ENCODE assay signal across 36 cellular contexts in the genomic region with DNA sequence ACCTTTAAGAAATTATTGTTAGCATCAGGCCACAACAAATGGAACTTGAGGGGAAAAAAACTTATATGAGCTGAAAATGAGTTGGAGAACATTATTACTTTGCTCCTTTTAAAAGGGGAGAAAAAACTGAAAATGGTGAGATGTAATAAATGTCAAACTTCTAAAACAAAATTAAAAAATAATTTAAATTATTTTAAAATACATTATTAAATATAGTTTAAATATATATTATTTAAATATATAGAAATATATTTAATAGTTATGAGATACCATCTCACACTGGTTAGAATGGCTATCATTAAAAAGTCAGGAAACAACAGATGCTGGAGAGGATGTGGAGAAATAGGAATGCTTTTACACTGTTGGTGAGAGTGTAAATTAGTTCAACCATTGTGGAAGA.
"Had no signal": no experiment of that assay in that cellular context is flagged by ENCODE, and none has a peak within 500 bp of the region (broad histone marks: within the 10 kb centered on the region; RNA-seq: fewer than 3 reads in every experiment).

No MANE protein-coding gene starts in this region.

- H3K4me1 Mint-ChIP-seq: activated B cell treated with CpG ODN at 0.5 μM for 24 hours; activated naive CD4-positive, alpha-beta T cell treated with anti-CD3 and anti-CD28 coated beads, Interleukin-2, amount 10 ng/mL, durations not matched to agents 7 days and 5 days; activated naive CD8-positive, alpha-beta T cell treated with anti-CD3 and anti-CD28 coated beads, Interleukin-2, amount 10 ng/mL, durations not matched to agents 7 days and 5 days; brain had no signal

- DNase-seq: activated B cell treated with CpG ODN at 0.5 μM for 24 hours; activated CD4-positive, alpha-beta memory T cell treated with anti-CD3 and anti-CD28 coated beads for 36 hours; activated CD4-positive, alpha-beta T cell treated with anti-CD3 and anti-CD28 coated beads for 4 hours; activated CD4-positive, alpha-beta T cell treated with anti-CD3 and anti-CD28 coated beads, Interleukin-2, amount 10 ng/mL, durations not matched to agents 24 days and 14 days; activated CD4-positive, alpha-beta T cell treated with anti-CD3 and anti-CD28 coated beads, Interleukin-2, amount 50 U/mL, for 1 hour; activated CD4-positive, alpha-beta T cell treated with anti-CD3 and anti-CD28 coated beads, Interleukin-2, amount 50 U/mL, for 4 hours; activated CD4-positive, CD25-positive, alpha-beta regulatory T cell treated with anti-CD3 and anti-CD28 coated beads, Interleukin-2, amount 50 U/mL, for 72 hours; activated CD8-positive, alpha-beta memory T cell treated with anti-CD3 and anti-CD28 coated beads, Interleukin-2, amount 50 U/mL, for 4 hours; activated CD8-positive, alpha-beta T cell treated with anti-CD3 and anti-CD28 coated beads for 36 hours; activated effector memory CD4-positive, alpha-beta T cell treated with Interleukin-2 at 50 U/mL for 16 hours; activated gamma-delta T cell; activated naive CD4-positive, alpha-beta T cell treated with anti-CD3 and anti-CD28 coated beads, Interleukin-2, amount 10 ng/mL, durations not matched to agents 7 days and 5 days; activated naive CD4-positive, alpha-beta T cell treated with Interleukin-2 at 50 U/mL for 16 hours; activated naive CD8-positive, alpha-beta T cell treated with anti-CD3 and anti-CD28 coated beads, Interleukin-2, amount 10 ng/mL, durations not matched to agents 7 days and 5 days; activated naive CD8-positive, alpha-beta T cell treated with anti-CD3 and anti-CD28 coated beads, Interleukin-2, amount 50 U/mL, for 24 hours; activated T-cell treated with anti-CD3 and anti-CD28 coated beads for 4 hours; activated T-cell treated with anti-CD3 and anti-CD28 coated beads, Interleukin-2, amount 50 U/mL, for 1 hour; activated T-cell treated with anti-CD3 and anti-CD28 coated beads, Interleukin-2, amount 50 U/mL, for 4 hours; amygdala; anterior cingulate cortex; caudate nucleus; cerebellar nuclear complex; T-helper 1 cell; T-helper 2 cell; T-helper 9 cell; WERI-Rb-1 had no signal

- H3K9me3 Mint-ChIP-seq: central memory CD8-positive, alpha-beta T cell had no signal

- H3K27me3 Mint-ChIP-seq: activated B cell treated with CpG ODN at 0.5 μM for 24 hours; activated CD4-positive, alpha-beta memory T cell treated with anti-CD3 and anti-CD28 coated beads for 36 hours; activated CD4-positive, alpha-beta T cell treated with anti-CD3 and anti-CD28 coated beads, Interleukin-2, amount 10 ng/mL, durations not matched to agents 24 days and 14 days; activated CD8-positive, alpha-beta T cell treated with anti-CD3 and anti-CD28 coated beads for 36 hours; activated naive CD4-positive, alpha-beta T cell treated with anti-CD3 and anti-CD28 coated beads, Interleukin-2, amount 10 ng/mL, durations not matched to agents 7 days and 5 days; activated naive CD4-positive, alpha-beta T cell treated with anti-CD3 and anti-CD28 coated beads, Interleukin-2, amount 50 U/mL, for 24 hours; activated naive CD8-positive, alpha-beta T cell; activated naive CD8-positive, alpha-beta T cell treated with anti-CD3 and anti-CD28 coated beads, Interleukin-2, amount 10 ng/mL, durations not matched to agents 7 days and 5 days; activated naive CD8-positive, alpha-beta T cell treated with anti-CD3 and anti-CD28 coated beads, Interleukin-2, amount 50 U/mL, for 24 hours; brain; central memory CD8-positive, alpha-beta T cell had no signal

- ATAC-seq: activated CD8-positive, alpha-beta T cell treated with anti-CD3 and anti-CD28 coated beads for 36 hours; activated naive CD8-positive, alpha-beta T cell treated with anti-CD3 and anti-CD28 coated beads, Interleukin-2, amount 50 U/mL, for 24 hours; activated T-cell treated with anti-CD3 and anti-CD28 coated beads, Interleukin-2, amount 50 U/mL, for 4 hours had no signal

- FAIRE-seq: bronchial epithelial cell had no signal

- H3K9me3 ChIP-seq: ascending aorta had no signal

- H3K4me3 ChIP-seq: ascending aorta, cardiac muscle cell had no signal

- H3K36me3 ChIP-seq: ascending aorta, cardiac muscle cell, WERI-Rb-1 had no signal

- H3K27ac ChIP-seq: ascending aorta, cardiac muscle cell, WERI-Rb-1 had no signal

- H3K27ac Mint-ChIP-seq: activated B cell treated with CpG ODN at 0.5 μM for 24 hours; activated CD4-positive, alpha-beta memory T cell treated with anti-CD3 and anti-CD28 coated beads for 36 hours; activated CD4-positive, alpha-beta T cell treated with anti-CD3 and anti-CD28 coated beads, Interleukin-2, amount 10 ng/mL, durations not matched to agents 24 days and 14 days; activated CD8-positive, alpha-beta T cell treated with anti-CD3 and anti-CD28 coated beads for 36 hours; activated naive CD4-positive, alpha-beta T cell treated with anti-CD3 and anti-CD28 coated beads, Interleukin-2, amount 10 ng/mL, durations not matched to agents 7 days and 5 days; activated naive CD4-positive, alpha-beta T cell treated with anti-CD3 and anti-CD28 coated beads, Interleukin-2, amount 50 U/mL, for 24 hours; activated naive CD8-positive, alpha-beta T cell; activated naive CD8-positive, alpha-beta T cell treated with anti-CD3 and anti-CD28 coated beads, Interleukin-2, amount 10 ng/mL, durations not matched to agents 7 days and 5 days; activated naive CD8-positive, alpha-beta T cell treated with anti-CD3 and anti-CD28 coated beads, Interleukin-2, amount 50 U/mL, for 24 hours; activated T-helper 2 cell treated with anti-CD3 and anti-CD28 coated beads, Interferon-gamma antibody, Interleukin-2, Interleukin-4, amounts not matched to agents 10 μg/mL and 5 μg/mL and 100 μg/mL, durations not matched to agents 14 hours and 24 hours and 36 hours; brain; T-helper 1 cell treated with Interleukin-12 subunit alpha and Interleukin-12 subunit beta and Interleukin-4 antibody, amounts not matched to agents 30 μg/mL and 1 μg/mL, for 36 hours; T-helper 2 cell treated with Interferon-gamma antibody and Interleukin-4, amounts not matched to agents 5 μg/mL and 100 μg/mL, for 36 hours had no signal

- H3K4me3 Mint-ChIP-seq: activated B cell treated with CpG ODN at 0.5 μM for 24 hours; activated CD4-positive, alpha-beta memory T cell treated with anti-CD3 and anti-CD28 coated beads for 36 hours; activated CD4-positive, alpha-beta T cell treated with anti-CD3 and anti-CD28 coated beads, Interleukin-2, amount 10 ng/mL, durations not matched to agents 24 days and 14 days; activated CD8-positive, alpha-beta T cell treated with anti-CD3 and anti-CD28 coated beads for 36 hours; activated naive CD4-positive, alpha-beta T cell treated with anti-CD3 and anti-CD28 coated beads, Interleukin-2, amount 10 ng/mL, durations not matched to agents 7 days and 5 days; activated naive CD4-positive, alpha-beta T cell treated with anti-CD3 and anti-CD28 coated beads, Interleukin-2, amount 50 U/mL, for 24 hours; activated naive CD8-positive, alpha-beta T cell; activated naive CD8-positive, alpha-beta T cell treated with anti-CD3 and anti-CD28 coated beads, Interleukin-2, amount 10 ng/mL, durations not matched to agents 7 days and 5 days; activated naive CD8-positive, alpha-beta T cell treated with anti-CD3 and anti-CD28 coated beads, Interleukin-2, amount 50 U/mL, for 24 hours; activated T-cell treated with anti-CD3 and anti-CD28 coated beads, Interleukin-2, amount 50 U/mL, for 4 hours; brain; central memory CD8-positive, alpha-beta T cell; T-helper 1 cell treated with Interleukin-12 subunit alpha and Interleukin-12 subunit beta and Interleukin-4 antibody, amounts not matched to agents 30 μg/mL and 1 μg/mL, for 36 hours; T-helper 2 cell treated with Interferon-gamma antibody and Interleukin-4, amounts not matched to agents 5 μg/mL and 100 μg/mL, for 36 hours had no signal
